ENCODE assay signal across 22 cellular contexts in the genomic region with DNA sequence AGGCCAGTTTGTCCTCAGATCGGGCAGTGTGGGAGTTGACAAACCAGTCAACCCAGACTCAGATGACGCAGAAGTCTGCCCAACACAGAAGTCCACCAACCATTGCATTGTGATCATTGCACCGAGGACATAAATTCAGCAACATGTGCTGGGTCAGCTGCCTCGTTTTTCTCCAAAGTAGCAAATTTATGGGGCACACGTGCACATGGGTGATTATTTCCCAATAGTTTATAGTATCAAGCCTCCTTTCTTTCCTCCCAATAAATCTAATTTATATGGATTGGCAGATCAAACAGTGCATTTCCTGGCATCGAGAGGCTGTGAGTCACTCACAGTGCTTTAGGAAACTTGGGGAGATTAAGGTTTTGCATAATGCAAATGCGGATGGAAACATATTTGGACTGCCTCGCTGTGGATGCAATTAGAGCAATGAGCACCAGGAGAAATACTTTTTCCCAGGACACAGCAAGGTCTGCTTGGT.
A peak's percentile ranks its signal among the peaks of the same experiment; 100 is the strongest.
DNase-seq lines count a peak whose midpoint lies in the region; ATAC-seq and TF ChIP-seq lines count a peak whose summit lies in the region.
"Had no signal": no experiment of that assay in that cellular context is flagged by ENCODE, and none has a peak within 500 bp of the region (broad histone marks: within the 10 kb centered on the region; RNA-seq: fewer than 3 reads in every experiment).

No MANE protein-coding gene starts in this region.

- no peak overlapping the region for H3K18ac ChIP-seq in mesendoderm (ENCODE audit: low read length)

- H3K4me2 ChIP-seq in mesendoderm (ENCODE audit: low read length), result no peak overlapping the region

- TF ChIP-seq CTCF in A673 (conservative IDR thresholded peaks at IDR 0.05; ENCODE audit: low read depth, low read length) (no peak), HFF-Myc (IDR thresholded peaks at IDR 0.05; ENCODE audit: low read depth, low read length, missing control alignments) (no peak)

- no peak overlapping the region for H4K5ac ChIP-seq in mesendoderm (ENCODE audit: low read length)

- H3K23ac ChIP-seq in mesendoderm (ENCODE audit: low read length), result no peak overlapping the region

- H2BK120ac ChIP-seq in mesendoderm (ENCODE audit: low read depth, low read length), result no peak overlapping the region

- BruUV-seq in A673 (replicated peaks; lab: Mats Ljungman, UMichigan), result no TSS peak

- no peak overlapping the region for H3K4ac ChIP-seq in mesendoderm (ENCODE audit: low read depth, low read length)

- no peaks in the 10 kb centered on the region for H3K9me3 ChIP-seq in A673 (ENCODE audit: low read depth, low read length, poor library complexity, severe bottlenecking)
- H3K9me3 ChIP-seq: colonic mucosa had no signal

- no CpG with 5 or more reads among the region's 8 CpGs for WGBS in mesendoderm (ENCODE audit: extremely low coverage, insufficient coverage, low lambda C conversion rate)

- peaks cover 17% of the 10 kb centered on the region for H3K4me1 ChIP-seq in A673 (ENCODE audit: insufficient read depth, low read length, poor library complexity, severe bottlenecking)
- H3K4me1 ChIP-seq in mesendoderm (ENCODE audit: control insufficient read depth, low read depth, low read length), result peaks cover 2% of the 10 kb centered on the region
- H3K4me1 ChIP-seq: colonic mucosa had no signal

- CTCF ChIA-PET in A673 (lab: Charles Lee), result no interaction called here

- H3K56ac ChIP-seq in mesendoderm (ENCODE audit: low read length), result peak overlapping the region; percentile 22

- H4K8ac ChIP-seq in mesendoderm (ENCODE audit: low read depth, low read length), result no peak overlapping the region

- H3K27ac ChIP-seq in A673 (ENCODE audit: low read depth, low read length, poor library complexity, severe bottlenecking), result no peak overlapping the region
- no peak overlapping the region for H3K27ac ChIP-seq in mesendoderm (ENCODE audit: low read depth, low read length)
- H3K27ac ChIP-seq: colonic mucosa had no signal

- H2BK15ac ChIP-seq in mesendoderm (replicated peaks; ENCODE audit: low read depth), result no peak overlapping the region

- DNase-seq in A673 (ENCODE audit: low spot score) (peak; percentile 86), HFF-Myc (ENCODE audit: extremely low read depth, low read depth) (peak; percentile 3), astrocyte of the hippocampus (ENCODE audit: low read depth, low spot score) (peak; percentile 87), mesendoderm (no peak), cerebellum (ENCODE audit: low spot score) (no peak), NOMO-1 treated with DMSO at 0.1 percent for 48 hours (lab: John Stamatoyannopoulos, UW; ENCODE audit: unreplicated experiment) (no peak), cortex of kidney (lab: John Stamatoyannopoulos, UW) (no peak)
- DNase-seq: activated CD4-positive, alpha-beta T cell treated with anti-CD3 and anti-CD28 coated beads, Interleukin-2, amount 50 U/mL, for 48 hours; activated CD4-positive, CD25-positive, alpha-beta regulatory T cell; activated effector memory CD4-positive, alpha-beta T cell treated with Interleukin-2 at 50 U/mL for 16 hours; C1 segment of cervical spinal cord; Calu3; colonic mucosa; endodermal cell; head of caudate nucleus; left cardiac atrium; NCI-H2029; NCI-H345 had no signal

- no peak overlapping the region for H2BK5ac ChIP-seq in mesendoderm (ENCODE audit: low read length)

- H2AK5ac ChIP-seq in mesendoderm (ENCODE audit: low read length), result no peak overlapping the region

- no peak overlapping the region for H3K4me3 ChIP-seq in A673 (ENCODE audit: low read depth, low read length, poor library complexity, severe bottlenecking)
- no peak overlapping the region for H3K4me3 ChIP-seq in HFF-Myc (replicated peaks; ENCODE audit: low read depth, low read length)
- no peak overlapping the region for H3K4me3 ChIP-seq in mesendoderm (ENCODE audit: low read length)
- H3K4me3 ChIP-seq: colonic mucosa, K562 had no signal

- no peak for ATAC-seq in HG03354 (IDR thresholded peaks at IDR 0.05; ENCODE audit: poor library complexity, severe bottlenecking, unreplicated experiment)
- ATAC-seq: K562, left cardiac atrium, sciatic nerve, SK-N-SH treated with all-trans-retinoic acid at 6 μM for 48 hours had no signal

- no peaks in the 10 kb centered on the region for H3K36me3 ChIP-seq in A673 (ENCODE audit: insufficient read depth, low read length, poor library complexity, severe bottlenecking)
- no peaks in the 10 kb centered on the region for H3K36me3 ChIP-seq in mesendoderm (ENCODE audit: control insufficient read depth, insufficient read depth, low read length)
- H3K36me3 ChIP-seq: colonic mucosa had no signal

- H3K79me1 ChIP-seq in mesendoderm (ENCODE audit: low read length), result no peaks in the 10 kb centered on the region

- no peaks in the 10 kb centered on the region for H3K79me2 ChIP-seq in mesendoderm (ENCODE audit: control insufficient read depth, insufficient read depth, low read length)

- H3K27me3 ChIP-seq in A673 (replicated peaks; ENCODE audit: insufficient read depth, low read depth, low read length, poor library complexity) (peaks cover 21% of the 10 kb centered on the region), mesendoderm (ENCODE audit: insufficient read depth, low read length, poor library complexity) (no peaks in the 10 kb centered on the region)
- H3K27me3 ChIP-seq: colonic mucosa had no signal

- no peak overlapping the region for H3K9ac ChIP-seq in mesendoderm (ENCODE audit: low read length)

- intact Hi-C loops in A673 (cut with micrococcal nuclease; ENCODE audit: unreplicated experiment), result no loop called here

- POLR2A ChIA-PET in A673 (lab: Charles Lee; ENCODE audit: low non-redundant PET), result no interaction called here

Comparison
In these comparisons a context has a peak if more than half of its experiments do, and no peak if none do; other contexts are left out.
1. DNase-seq: peak in A673 (single experiment), HFF-Myc (single experiment) and astrocyte of the hippocampus (single experiment); none in mesendoderm (single experiment), cerebellum (single experiment), NOMO-1 treated with DMSO at 0.1 percent for 48 hours (single experiment) and cortex of kidney (single experiment).